16 cellular contexts compared by ENCODE assay signal in genomic region chr5:96243862-96244261, GRCh38.
A peak's percentile ranks its signal among the peaks of the same experiment; 100 is the strongest.
DNase-seq lines count a peak whose midpoint lies in the region; ATAC-seq and TF ChIP-seq lines count a peak whose summit lies in the region.
"Had no signal": no experiment of that assay in that cellular context is flagged by ENCODE, and none has a peak within 500 bp of the region (broad histone marks: within the 10 kb centered on the region; RNA-seq: fewer than 3 reads in every experiment).

No MANE protein-coding gene starts in this region.

- H3K4me3 ChIP-seq in ACC112 (ENCODE audit: low read depth, low read length) (no peak overlapping the region), osteoblast (ENCODE audit: insufficient read depth, low read length) (no peak overlapping the region), PC-3 (ENCODE audit: low read length) (no peak overlapping the region)

- H3K27me3 Mint-ChIP-seq in HFFc6 (ENCODE audit: insufficient read depth) = no peaks in the 10 kb centered on the region

- POLR2A ChIA-PET in PC-3 (lab: Charles Lee; ENCODE audit: unreplicated experiment) = interaction anchor here (0.6 kb wide), 1 partner anchor 329 kb away, joined by 6 read pairs; no protein-coding TSS in a partner anchor

- TF ChIP-seq CTCF in HFFc6 (IDR thresholded peaks at IDR 0.05) = no peak
- no peak for TF ChIP-seq CTCF in VCaP (conservative IDR thresholded peaks at IDR 0.05)
- no peak for TF ChIP-seq CTCF in osteoblast (IDR thresholded peaks at IDR 0.05; ENCODE audit: extremely low read depth, low read depth, low read length)
- no peak for TF ChIP-seq CTCF in PC-3 (conservative IDR thresholded peaks at IDR 0.05; ENCODE audit: low read depth, low read length)

- H3F3A ChIP-seq in PC-3 (ENCODE audit: low read length, unreplicated experiment) = no peaks in the 10 kb centered on the region

- H3K36me3 Mint-ChIP-seq in HFFc6 (ENCODE audit: low read depth) = peaks cover 6% of the 10 kb centered on the region

- H3K4me1 Mint-ChIP-seq in HFFc6 (ENCODE audit: low read depth) = peaks cover 79% of the 10 kb centered on the region

- H3K9me3 Mint-ChIP-seq in HFFc6 = peaks cover 8% of the 10 kb centered on the region

- H3K9me2 ChIP-seq in PC-3 (replicated peaks; ENCODE audit: low read length) = no peaks in the 10 kb centered on the region

- H3K27me3 ChIP-seq in ACC112 (ENCODE audit: insufficient read depth, low read length) (no peaks in the 10 kb centered on the region), osteoblast (ENCODE audit: insufficient read depth, low read length) (no peaks in the 10 kb centered on the region), PC-3 (ENCODE audit: low read length) (no peaks in the 10 kb centered on the region)

- intact Hi-C loops in PC-3 (cut with micrococcal nuclease) = no loop called here

- H2AFZ ChIP-seq in ACC112 (ENCODE audit: low read length, unreplicated experiment) (peak overlapping the region; percentile 79), osteoblast (ENCODE audit: low read length) (no peak overlapping the region), PC-3 (ENCODE audit: low read length) (no peak overlapping the region)

- H3K4me2 ChIP-seq in osteoblast (ENCODE audit: insufficient read depth, low read length) (peak overlapping the region; percentile 15), PC-3 (ENCODE audit: low read length) (no peak overlapping the region)

- DNase-seq in HFFc6 = no peak
- no peak for DNase-seq in osteoblast (ENCODE audit: insufficient read length, low spot score, missing footprints)
- no peak for DNase-seq in glomerular visceral epithelial cell (ENCODE audit: extremely low spot score)
- no peak for DNase-seq in PC-3
- no peak for DNase-seq in amygdala (lab: John Stamatoyannopoulos, UW)
- DNase-seq in nucleus accumbens (lab: John Stamatoyannopoulos, UW) = no peak
- DNase-seq: ACHN, AML-193, Karpas-422, NCI-H1105, NCI-H2081 treated with DMSO at 0.1 percent for 48 hours, NCI-H510A, NCI-H774 had no signal

- H3K4me1 ChIP-seq in ACC112 (ENCODE audit: control insufficient read depth, insufficient read depth, low read length, unreplicated experiment) (peaks cover 30% of the 10 kb centered on the region), osteoblast (ENCODE audit: insufficient read depth, low read length) (peaks cover 50% of the 10 kb centered on the region), PC-3 (ENCODE audit: insufficient read depth, low read length) (peaks cover 18% of the 10 kb centered on the region)

- H3K4me3 Mint-ChIP-seq in HFFc6 = peak overlapping the region; percentile 58

- no TSS peak for BruUV-seq in PC-3 (replicated peaks; lab: Mats Ljungman, UMichigan)

- H3K27ac Mint-ChIP-seq in HFFc6 = peak overlapping the region; percentile 84

- peaks cover 5% of the 10 kb centered on the region; the same call in 1 of the 2 replicates for H3K36me3 ChIP-seq in ACC112 (ENCODE audit: insufficient read depth, low read length)
- no peaks in the 10 kb centered on the region for H3K36me3 ChIP-seq in osteoblast (ENCODE audit: insufficient read depth, low read length)
- H3K36me3 ChIP-seq in PC-3 (ENCODE audit: low read depth, low read length) = no peaks in the 10 kb centered on the region

- ATAC-seq in PC-3 = no peak

- H3K27ac ChIP-seq in ACC112 (ENCODE audit: low read depth, low read length) (no peak overlapping the region), VCaP (peak overlapping the region; percentile 85), osteoblast (ENCODE audit: low read depth, low read length) (peak overlapping the region; percentile 62), PC-3 (ENCODE audit: low read length) (no peak overlapping the region)
- H3K27ac ChIP-seq: C4-2B had no signal

- H4K20me1 ChIP-seq in osteoblast (ENCODE audit: insufficient read depth, low read length) = no peaks in the 10 kb centered on the region
- H4K20me1 ChIP-seq in PC-3 (ENCODE audit: low read length) = no peaks in the 10 kb centered on the region

- H3K9me3 ChIP-seq in osteoblast (ENCODE audit: low read depth, low read length) (no peaks in the 10 kb centered on the region), PC-3 (ENCODE audit: low read length) (no peaks in the 10 kb centered on the region)

- H3K79me2 ChIP-seq in ACC112 (ENCODE audit: control insufficient read depth, insufficient read depth, low read length, unreplicated experiment) (no peaks in the 10 kb centered on the region), osteoblast (ENCODE audit: insufficient read depth, low read length) (no peaks in the 10 kb centered on the region), PC-3 (ENCODE audit: low read length) (no peaks in the 10 kb centered on the region)

- CTCF ChIA-PET in PC-3 (lab: Charles Lee) = no interaction called here

- H3K9ac ChIP-seq in PC-3 (ENCODE audit: low read length) = no peak overlapping the region

Comparison
In these comparisons a context has a peak if more than half of its experiments do, and no peak if none do; other contexts are left out.
1. H3K27ac ChIP-seq: peak in VCaP (single experiment) and osteoblast (single experiment); none in ACC112 (single experiment) and PC-3 (single experiment).